ENCODE assay signal across 9 cellular contexts in the genomic region with DNA sequence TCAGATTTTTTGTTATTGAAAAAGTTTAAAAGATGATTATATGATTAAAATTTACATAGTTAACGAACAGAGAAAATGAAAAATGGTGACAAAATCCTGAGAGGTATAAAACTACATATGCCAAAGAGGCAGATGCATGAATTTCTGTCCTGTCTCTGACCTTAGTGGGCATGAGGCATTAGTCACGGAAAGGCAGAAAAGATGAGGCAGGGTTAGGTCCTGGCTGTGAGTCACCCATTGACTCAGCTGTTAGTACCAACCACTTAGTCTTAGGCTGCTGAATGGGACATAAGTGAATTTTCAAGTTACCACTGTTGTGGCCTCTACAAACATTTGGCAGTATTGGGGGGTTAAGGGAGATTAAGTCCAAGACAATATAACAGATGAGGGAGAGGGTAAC. TPM values are rescaled to one million over a fixed set of nuclear protein-coding genes. Genes with fewer than 3 reads are reported as not detected.
A peak's percentile ranks its signal among the peaks of the same experiment; 100 is the strongest.
DNase-seq lines count a peak whose midpoint lies in the region; ATAC-seq and TF ChIP-seq lines count a peak whose summit lies in the region.
"Had no signal": no experiment of that assay in that cellular context is flagged by ENCODE, and none has a peak within 500 bp of the region (broad histone marks: within the 10 kb centered on the region; RNA-seq: fewer than 3 reads in every experiment).

No MANE protein-coding gene starts in this region.

- H3K27me3 Mint-ChIP-seq in activated CD4-positive, alpha-beta T cell treated with anti-CD3 and anti-CD28 coated beads, Interleukin-2, amount 10 ng/mL, durations not matched to agents 24 days and 14 days, result no peaks in the 10 kb centered on the region
- H3K27me3 Mint-ChIP-seq in WTC11 (ENCODE audit: low read depth), result no peaks in the 10 kb centered on the region
- H3K27me3 Mint-ChIP-seq: CD4-positive, alpha-beta memory T cell had no signal

- peak; percentile 13 to 29 for DNase-seq in activated CD4-positive, alpha-beta T cell treated with anti-CD3 and anti-CD28 coated beads for 24 hours (ENCODE audit: low read depth in 2 of 2)
- no peak for DNase-seq in activated CD4-positive, alpha-beta T cell treated with anti-CD3 and anti-CD28 coated beads, Interleukin-2, amount 10 ng/mL, durations not matched to agents 24 days and 14 days
- DNase-seq in SW 1271 (lab: John Stamatoyannopoulos, UW), result peak; percentile 77 to 96
- DNase-seq in fibroblast of peridontal ligament (ENCODE audit: extremely low read depth), result peak; percentile 88
- peak; percentile 7 for DNase-seq in stimulated activated CD8-positive, alpha-beta memory T cell treated with anti-CD3 and anti-CD28 coated beads, Interleukin-12 subunit alpha, Interleukin-12 subunit beta, amount 100 ng/mL, for 1 hour (ENCODE audit: low read depth)
- no peak for DNase-seq in HAP-1 (ENCODE audit: low spot score in 2 of 2)
- DNase-seq in WTC11 (ENCODE audit: low spot score), result no peak

- intact Hi-C loops in activated CD4-positive, alpha-beta T cell treated with anti-CD3 and anti-CD28 coated beads, Interleukin-2, amount 10 ng/mL, durations not matched to agents 24 days and 14 days (cut with micrococcal nuclease), result loop anchor here (1.0 to 2.0 kb wide), 2 partner anchors 18 to 32 kb away; no protein-coding TSS in a partner anchor

- H3K4me3 ChIP-seq in HAP-1, result no peak overlapping the region

- no peak for TF ChIP-seq CTCF in WTC11 (IDR thresholded peaks at IDR 0.05)

- H3K27ac Mint-ChIP-seq in activated CD4-positive, alpha-beta T cell treated with anti-CD3 and anti-CD28 coated beads, Interleukin-2, amount 10 ng/mL, durations not matched to agents 24 days and 14 days, result no peak overlapping the region
- H3K27ac Mint-ChIP-seq in WTC11, result no peak overlapping the region

- H3K27me3 ChIP-seq in HAP-1 (ENCODE audit: low read depth), result no peaks in the 10 kb centered on the region

- in situ Hi-C loops in HAP-1 (cut with MboI; ENCODE audit: low sequenced_read_pairs), result no loop called here

- CTCF ChIA-PET in WTC11 (lab: Charles Lee), result no interaction called here

- no peaks in the 10 kb centered on the region; the same call in none of the 2 replicates for H3K36me3 ChIP-seq in HAP-1 (replicated peaks)

- peaks cover 50% of the 10 kb centered on the region for H3K4me1 Mint-ChIP-seq in activated CD4-positive, alpha-beta T cell treated with anti-CD3 and anti-CD28 coated beads, Interleukin-2, amount 10 ng/mL, durations not matched to agents 24 days and 14 days
- H3K4me1 Mint-ChIP-seq in WTC11, result peaks cover 10% of the 10 kb centered on the region

- POLR2A ChIA-PET in WTC11 (lab: Charles Lee), result no interaction called here

- H3K4me3 Mint-ChIP-seq in activated CD4-positive, alpha-beta T cell treated with anti-CD3 and anti-CD28 coated beads, Interleukin-2, amount 10 ng/mL, durations not matched to agents 24 days and 14 days, result no peak overlapping the region
- no peak overlapping the region for H3K4me3 Mint-ChIP-seq in WTC11
- H3K4me3 Mint-ChIP-seq: CD4-positive, alpha-beta memory T cell had no signal

- H3K36me3 Mint-ChIP-seq in activated CD4-positive, alpha-beta T cell treated with anti-CD3 and anti-CD28 coated beads, Interleukin-2, amount 10 ng/mL, durations not matched to agents 24 days and 14 days (ENCODE audit: low read depth), result peaks cover 33% of the 10 kb centered on the region
- peaks cover 12% of the 10 kb centered on the region for H3K36me3 Mint-ChIP-seq in WTC11

- H3K9me3 Mint-ChIP-seq in activated CD4-positive, alpha-beta T cell treated with anti-CD3 and anti-CD28 coated beads, Interleukin-2, amount 10 ng/mL, durations not matched to agents 24 days and 14 days, result peaks cover 19% of the 10 kb centered on the region
- peaks cover 8% of the 10 kb centered on the region for H3K9me3 Mint-ChIP-seq in WTC11

- no peaks in the 10 kb centered on the region for H3K4me1 ChIP-seq in HAP-1

- H3K9me3 ChIP-seq in HAP-1, result no peaks in the 10 kb centered on the region

- no peak for ATAC-seq in WTC11
- ATAC-seq in HG03108 (IDR thresholded peaks at IDR 0.05; ENCODE audit: unreplicated experiment), result no peak

TF ChIP-seq in WTC11, 78 proteins besides CTCF, POLR2A, EP300 and RAD21:
- TF ChIP-seq, protein P1, sequence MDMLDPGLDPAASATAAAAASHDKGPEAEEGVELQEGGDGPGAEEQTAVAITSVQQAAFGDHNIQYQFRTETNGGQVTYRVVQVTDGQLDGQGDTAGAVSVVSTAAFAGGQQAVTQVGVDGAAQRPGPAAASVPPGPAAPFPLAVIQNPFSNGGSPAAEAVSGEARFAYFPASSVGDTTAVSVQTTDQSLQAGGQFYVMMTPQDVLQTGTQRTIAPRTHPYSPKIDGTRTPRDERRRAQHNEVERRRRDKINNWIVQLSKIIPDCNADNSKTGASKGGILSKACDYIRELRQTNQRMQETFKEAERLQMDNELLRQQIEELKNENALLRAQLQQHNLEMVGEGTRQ (CRISPR knock-in tag; IDR thresholded peaks at IDR 0.05), result no peak
- TF ChIP-seq, protein P2, sequence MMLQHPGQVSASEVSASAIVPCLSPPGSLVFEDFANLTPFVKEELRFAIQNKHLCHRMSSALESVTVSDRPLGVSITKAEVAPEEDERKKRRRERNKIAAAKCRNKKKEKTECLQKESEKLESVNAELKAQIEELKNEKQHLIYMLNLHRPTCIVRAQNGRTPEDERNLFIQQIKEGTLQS (CRISPR knock-in tag; conservative IDR thresholded peaks at IDR 0.05), result no peak
- TF ChIP-seq, protein P3, sequence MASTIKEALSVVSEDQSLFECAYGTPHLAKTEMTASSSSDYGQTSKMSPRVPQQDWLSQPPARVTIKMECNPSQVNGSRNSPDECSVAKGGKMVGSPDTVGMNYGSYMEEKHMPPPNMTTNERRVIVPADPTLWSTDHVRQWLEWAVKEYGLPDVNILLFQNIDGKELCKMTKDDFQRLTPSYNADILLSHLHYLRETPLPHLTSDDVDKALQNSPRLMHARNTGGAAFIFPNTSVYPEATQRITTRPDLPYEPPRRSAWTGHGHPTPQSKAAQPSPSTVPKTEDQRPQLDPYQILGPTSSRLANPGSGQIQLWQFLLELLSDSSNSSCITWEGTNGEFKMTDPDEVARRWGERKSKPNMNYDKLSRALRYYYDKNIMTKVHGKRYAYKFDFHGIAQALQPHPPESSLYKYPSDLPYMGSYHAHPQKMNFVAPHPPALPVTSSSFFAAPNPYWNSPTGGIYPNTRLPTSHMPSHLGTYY (CRISPR knock-in tag; IDR thresholded peaks at IDR 0.05), result no peak

RNA-seq across cellular contexts. Expression of a gene that starts 33.1 kb away (rescaled TPM):
- 20.6 and 21.2 TPM in 2 replicates for total RNA-seq in activated CD4-positive, alpha-beta T cell treated with anti-CD3 and anti-CD28 coated beads, Interleukin-2, amount 10 ng/mL, durations not matched to agents 24 days and 14 days
- 31.0 to 32.1 TPM (median 32.0 TPM) in 3 replicates for total RNA-seq in WTC11 (2021)

Comparison
In these comparisons a context has a peak if more than half of its experiments do, and no peak if none do; other contexts are left out.
1. DNase-seq: peak in activated CD4-positive, alpha-beta T cell treated with anti-CD3 and anti-CD28 coated beads for 24 hours (2 of 2), SW 1271 (2 of 2), fibroblast of peridontal ligament (single experiment) and stimulated activated CD8-positive, alpha-beta memory T cell treated with anti-CD3 and anti-CD28 coated beads, Interleukin-12 subunit alpha, Interleukin-12 subunit beta, amount 100 ng/mL, for 1 hour (single experiment); none in activated CD4-positive, alpha-beta T cell treated with anti-CD3 and anti-CD28 coated beads, Interleukin-2, amount 10 ng/mL, durations not matched to agents 24 days and 14 days (single experiment), HAP-1 (0 of 2) and WTC11 (single experiment).